ENCODE assay signal across 21 cellular contexts in the genomic region with DNA sequence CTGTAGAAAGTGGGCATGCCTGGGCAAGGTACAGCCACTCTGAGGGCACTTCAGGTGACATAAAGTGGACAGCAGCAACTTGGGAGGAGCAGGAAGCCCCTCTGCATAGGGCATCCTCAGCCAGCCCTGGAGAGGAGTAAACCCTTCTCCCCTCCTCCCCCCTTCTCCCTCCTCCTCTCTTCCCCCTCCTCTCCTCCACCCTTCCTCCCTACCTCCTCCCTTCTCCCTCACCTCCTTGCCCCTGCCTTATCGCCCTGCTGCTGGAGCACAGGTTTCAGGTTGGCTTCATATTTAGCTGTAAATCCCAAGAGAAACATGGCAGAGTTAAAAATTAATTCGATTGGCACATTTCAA. TPM values are rescaled to one million over a fixed set of nuclear protein-coding genes. Genes with fewer than 3 reads are reported as not detected.
A peak's percentile ranks its signal among the peaks of the same experiment; 100 is the strongest.
DNase-seq lines count a peak whose midpoint lies in the region; ATAC-seq and TF ChIP-seq lines count a peak whose summit lies in the region.
"Had no signal": no experiment of that assay in that cellular context is flagged by ENCODE, and none has a peak within 500 bp of the region (broad histone marks: within the 10 kb centered on the region; RNA-seq: fewer than 3 reads in every experiment).

No MANE protein-coding gene starts in this region.

- 39 to 45% methylated on average over 2 of the region's 2 CpGs for WGBS in transverse colon (ENCODE audit: low coverage in 1 of 2), 2 donors

- TF ChIP-seq CTCF in transverse colon (IDR thresholded peaks at IDR 0.05): no peak

- no peaks in the 10 kb centered on the region for H3K27me3 Mint-ChIP-seq in activated CD4-positive, alpha-beta T cell treated with anti-CD3 and anti-CD28 coated beads for 36 hours
- peaks cover 6% of the 10 kb centered on the region for H3K27me3 Mint-ChIP-seq in activated CD4-positive, alpha-beta memory T cell treated with anti-CD3 and anti-CD28 coated beads, Interleukin-2, amount 10 ng/mL, durations not matched to agents 7 days and 5 days
- H3K27me3 Mint-ChIP-seq: progenitor cell of endocrine pancreas had no signal

- ATAC-seq in activated CD4-positive, alpha-beta T cell treated with anti-CD3 and anti-CD28 coated beads for 36 hours: peak; percentile 46
- peak; percentile 47 for ATAC-seq in left colon
- ATAC-seq: naive thymus-derived CD4-positive, alpha-beta T cell had no signal

- H3K4me3 ChIP-seq in transverse colon: no peak overlapping the region
- H3K4me3 ChIP-seq: ascending aorta, thyroid gland had no signal

- in situ Hi-C loops in transverse colon (cut with MboI; ENCODE audit: low pct_ligation_motif_present in 1 of 4, low pct_unique_long_range_greater_than_20kb in 1 of 4, low sequenced_read_pairs in 3 of 4): no loop called here

- TF ChIP-seq POLR2A in transverse colon (IDR thresholded peaks at IDR 0.05): no peak

- no peaks in the 10 kb centered on the region for H3K36me3 Mint-ChIP-seq in activated CD4-positive, alpha-beta T cell treated with anti-CD3 and anti-CD28 coated beads for 36 hours (ENCODE audit: low read depth)
- no peaks in the 10 kb centered on the region for H3K36me3 Mint-ChIP-seq in activated CD4-positive, alpha-beta memory T cell treated with anti-CD3 and anti-CD28 coated beads, Interleukin-2, amount 10 ng/mL, durations not matched to agents 7 days and 5 days (ENCODE audit: low read depth)
- H3K36me3 Mint-ChIP-seq: CD14-positive monocyte; naive thymus-derived CD4-positive, alpha-beta T cell had no signal

- no peaks in the 10 kb centered on the region for H3K27me3 ChIP-seq in transverse colon
- H3K27me3 ChIP-seq: ascending aorta, thyroid gland had no signal

- intact Hi-C loops in activated CD4-positive, alpha-beta T cell treated with anti-CD3 and anti-CD28 coated beads for 36 hours (cut with DNase I, micrococcal nuclease): no loop called here
- intact Hi-C loops in left colon (cut with DNase I, micrococcal nuclease): no loop called here
- intact Hi-C loops in transverse colon (cut with DNase I; ENCODE audit: low total_unique reads): no loop called here

- H3K9me3 Mint-ChIP-seq in activated CD4-positive, alpha-beta T cell treated with anti-CD3 and anti-CD28 coated beads for 36 hours (ENCODE audit: low read depth): no peaks in the 10 kb centered on the region
- peaks cover 3% of the 10 kb centered on the region for H3K9me3 Mint-ChIP-seq in activated CD4-positive, alpha-beta memory T cell treated with anti-CD3 and anti-CD28 coated beads, Interleukin-2, amount 10 ng/mL, durations not matched to agents 7 days and 5 days
- H3K9me3 Mint-ChIP-seq: activated B cell treated with CpG ODN at 0.5 μM for 24 hours; naive thymus-derived CD4-positive, alpha-beta T cell had no signal

- CTCF ChIA-PET in activated CD4-positive, alpha-beta T cell treated with anti-CD3 and anti-CD28 coated beads for 36 hours (lab: Charles Lee): no interaction called here
- CTCF ChIA-PET in activated CD4-positive, alpha-beta memory T cell treated with anti-CD3 and anti-CD28 coated beads, Interleukin-2, amount 10 ng/mL, durations not matched to agents 7 days and 5 days (lab: Charles Lee): no interaction called here

- no peak for DNase-seq in activated CD4-positive, alpha-beta T cell treated with anti-CD3 and anti-CD28 coated beads for 36 hours
- DNase-seq in activated CD4-positive, alpha-beta T cell treated with anti-CD3 and anti-CD28 coated beads, Interleukin-2, amount 50 U/mL, for 4 hours: no peak
- DNase-seq in activated CD4-positive, alpha-beta memory T cell treated with anti-CD3 and anti-CD28 coated beads, Interleukin-2, amount 10 ng/mL, durations not matched to agents 7 days and 5 days: no peak
- DNase-seq in left colon: no peak
- no peak for DNase-seq in transverse colon
- no peak for DNase-seq in RPMI8226
- DNase-seq in NCI-H1105 (lab: John Stamatoyannopoulos, UW): no peak
- no peak for DNase-seq in DMS114 treated with DMSO at 0.1 percent for 48 hours (lab: John Stamatoyannopoulos, UW; ENCODE audit: unreplicated experiment)
- DNase-seq: activated B cell treated with CpG ODN at 0.5 μM for 24 hours; activated gamma-delta T cell treated with Interleukin-2 at 50 U/mL for 16 hours; DMS53; foreskin melanocyte; naive thymus-derived CD4-positive, alpha-beta T cell; NCI-H1694 treated with DMSO at 0.1 percent for 48 hours; NCI-H446; small intestine; thyroid gland had no signal

- POLR2A ChIA-PET in activated CD4-positive, alpha-beta T cell treated with anti-CD3 and anti-CD28 coated beads for 36 hours (lab: Charles Lee): no interaction called here
- POLR2A ChIA-PET in activated CD4-positive, alpha-beta memory T cell treated with anti-CD3 and anti-CD28 coated beads, Interleukin-2, amount 10 ng/mL, durations not matched to agents 7 days and 5 days (lab: Charles Lee): no interaction called here

- H3K27ac Mint-ChIP-seq in activated CD4-positive, alpha-beta T cell treated with anti-CD3 and anti-CD28 coated beads for 36 hours: peak overlapping the region; percentile 19
- peak overlapping the region; percentile 53 for H3K27ac Mint-ChIP-seq in activated CD4-positive, alpha-beta memory T cell treated with anti-CD3 and anti-CD28 coated beads, Interleukin-2, amount 10 ng/mL, durations not matched to agents 7 days and 5 days
- H3K27ac Mint-ChIP-seq: activated B cell treated with CpG ODN at 0.5 μM for 24 hours, progenitor cell of endocrine pancreas had no signal

- H3K9me3 ChIP-seq in transverse colon: no peaks in the 10 kb centered on the region
- H3K9me3 ChIP-seq: ascending aorta, thyroid gland had no signal

- peaks cover 10% of the 10 kb centered on the region for H3K4me1 Mint-ChIP-seq in activated CD4-positive, alpha-beta T cell treated with anti-CD3 and anti-CD28 coated beads for 36 hours
- peaks cover 24% of the 10 kb centered on the region for H3K4me1 Mint-ChIP-seq in activated CD4-positive, alpha-beta memory T cell treated with anti-CD3 and anti-CD28 coated beads, Interleukin-2, amount 10 ng/mL, durations not matched to agents 7 days and 5 days
- H3K4me1 Mint-ChIP-seq: activated B cell treated with CpG ODN at 0.5 μM for 24 hours, CD14-positive monocyte had no signal

- peaks cover 14 to 30% (median 19%) of the 10 kb centered on the region in 4 donors for H3K4me1 ChIP-seq in transverse colon
- H3K4me1 ChIP-seq: ascending aorta had no signal

- peak overlapping the region; percentile 35 to 74 (median 71) for H3K27ac ChIP-seq in transverse colon
- H3K27ac ChIP-seq: ascending aorta, thyroid gland had no signal

- no peak overlapping the region for H3K4me3 Mint-ChIP-seq in activated CD4-positive, alpha-beta T cell treated with anti-CD3 and anti-CD28 coated beads for 36 hours
- no peak overlapping the region for H3K4me3 Mint-ChIP-seq in activated CD4-positive, alpha-beta memory T cell treated with anti-CD3 and anti-CD28 coated beads, Interleukin-2, amount 10 ng/mL, durations not matched to agents 7 days and 5 days
- H3K4me3 Mint-ChIP-seq: activated B cell treated with CpG ODN at 0.5 μM for 24 hours, CD14-positive monocyte had no signal

- no peaks in the 10 kb centered on the region for H3K36me3 ChIP-seq in transverse colon
- H3K36me3 ChIP-seq: ascending aorta, thyroid gland had no signal

- no peak for TF ChIP-seq EP300 in transverse colon (IDR thresholded peaks at IDR 0.05; ENCODE audit: low read depth)

RNA-seq across cellular contexts. Expression of gene ATP12A, which starts 30.5 kb away (rescaled TPM):
- under 1 TPM; 0.09 to 0.16 TPM for total RNA-seq in activated CD4-positive, alpha-beta T cell treated with anti-CD3 and anti-CD28 coated beads for 36 hours
- total RNA-seq in activated CD4-positive, alpha-beta memory T cell treated with anti-CD3 and anti-CD28 coated beads, Interleukin-2, amount 10 ng/mL, durations not matched to agents 7 days and 5 days: 1 to 10 TPM; 1.1 TPM
- total RNA-seq in left colon (under 1 TPM in 1 of 2 donors, not detected in 1; 0.64 TPM), transverse colon (under 1 TPM in 1 of 4 donors, not detected in 3; 0.14 TPM)
- total RNA-seq: activated B cell treated with CpG ODN at 0.5 μM for 24 hours, ascending aorta, RPMI7951 had no signal
